Comparison of ENCODE assay signal across 12 cellular contexts in genomic region chr18:13288509-13289138, GRCh38.
DNase-seq lines count a peak whose midpoint lies in the region; ATAC-seq lines count a peak whose summit lies in the region.
"Had no signal": no experiment of that assay in that cellular context is flagged by ENCODE, and none has a peak within 500 bp of the region (broad histone marks: within the 10 kb centered on the region; RNA-seq: fewer than 3 reads in every experiment).

No MANE protein-coding gene starts in this region.

- ATAC-seq in HG02885 (IDR thresholded peaks at IDR 0.05; ENCODE audit: poor library complexity, unreplicated experiment), result peak; percentile 70
- peak; percentile 82 for ATAC-seq in stimulated activated effector memory CD8-positive, alpha-beta T cell treated with anti-CD3 and anti-CD28 coated beads, Interleukin-12 subunit alpha, Interleukin-12 subunit beta, amount 100 ng/mL, for 72 hours
- ATAC-seq: Panc1 had no signal

- H3K27me3 Mint-ChIP-seq in activated T-helper 1 cell treated with anti-CD3 and anti-CD28 coated beads, Interleukin-12 subunit alpha, Interleukin-12 subunit beta, Interleukin-2, Interleukin-4 antibody, amounts not matched to agents 30 ng/mL and 10 ng/mL and 1 ng/mL, durations not matched to agents 14 hours and 24 hours and 36 hours (ENCODE audit: insufficient read depth), result peaks cover 3% of the 10 kb centered on the region

- no peak overlapping the region for H3K4me3 Mint-ChIP-seq in activated T-helper 1 cell treated with anti-CD3 and anti-CD28 coated beads, Interleukin-12 subunit alpha, Interleukin-12 subunit beta, Interleukin-2, Interleukin-4 antibody, amounts not matched to agents 30 ng/mL and 10 ng/mL and 1 ng/mL, durations not matched to agents 14 hours and 24 hours and 36 hours
- peak overlapping the region; percentile 38 for H3K4me3 Mint-ChIP-seq in stimulated activated effector memory CD8-positive, alpha-beta T cell treated with anti-CD3 and anti-CD28 coated beads, Interleukin-12 subunit alpha, Interleukin-12 subunit beta, amount 100 ng/mL, for 72 hours

- peak; percentile 37 to 56 for DNase-seq in activated CD4-positive, alpha-beta T cell treated with anti-CD3 and anti-CD28 coated beads, Interleukin-2, amount 50 U/mL, for 48 hours
- no peak for DNase-seq in activated CD4-positive, alpha-beta T cell treated with anti-CD3 and anti-CD28 coated beads, Interleukin-2, amount 50 U/mL, for 4 hours
- no peak for DNase-seq in activated T-helper 1 cell treated with anti-CD3 and anti-CD28 coated beads, Interleukin-12 subunit alpha, Interleukin-12 subunit beta, Interleukin-2, Interleukin-4 antibody, amounts not matched to agents 30 ng/mL and 10 ng/mL and 1 ng/mL, durations not matched to agents 14 hours and 24 hours and 36 hours (ENCODE audit: low spot score)
- peak in 1 of 2 donors; percentile 63 for DNase-seq in stimulated activated effector memory CD8-positive, alpha-beta T cell treated with anti-CD3 and anti-CD28 coated beads, Interleukin-12 subunit alpha, Interleukin-12 subunit beta, amount 100 ng/mL, for 72 hours (ENCODE audit: low spot score in 2 of 2)
- DNase-seq in 8988T, result no peak
- DNase-seq in occipital lobe (lab: John Stamatoyannopoulos, UW), result no peak
- DNase-seq in NCI-H2171 (lab: John Stamatoyannopoulos, UW), result no peak
- DNase-seq: activated effector memory CD4-positive, alpha-beta T cell treated with Interleukin-2 at 50 U/mL for 16 hours; midbrain; NCI-H2081 had no signal

- H3K36me3 Mint-ChIP-seq in activated T-helper 1 cell treated with anti-CD3 and anti-CD28 coated beads, Interleukin-12 subunit alpha, Interleukin-12 subunit beta, Interleukin-2, Interleukin-4 antibody, amounts not matched to agents 30 ng/mL and 10 ng/mL and 1 ng/mL, durations not matched to agents 14 hours and 24 hours and 36 hours (ENCODE audit: low read depth), result peaks cover 3% of the 10 kb centered on the region
- H3K36me3 Mint-ChIP-seq in stimulated activated effector memory CD8-positive, alpha-beta T cell treated with anti-CD3 and anti-CD28 coated beads, Interleukin-12 subunit alpha, Interleukin-12 subunit beta, amount 100 ng/mL, for 72 hours, result peaks cover 11% of the 10 kb centered on the region

- intact Hi-C loops in activated T-helper 1 cell treated with anti-CD3 and anti-CD28 coated beads, Interleukin-12 subunit alpha, Interleukin-12 subunit beta, Interleukin-2, Interleukin-4 antibody, amounts not matched to agents 30 ng/mL and 10 ng/mL and 1 ng/mL, durations not matched to agents 14 hours and 24 hours and 36 hours (cut with micrococcal nuclease), result no loop called here

- H3K9me3 Mint-ChIP-seq in activated T-helper 1 cell treated with anti-CD3 and anti-CD28 coated beads, Interleukin-12 subunit alpha, Interleukin-12 subunit beta, Interleukin-2, Interleukin-4 antibody, amounts not matched to agents 30 ng/mL and 10 ng/mL and 1 ng/mL, durations not matched to agents 14 hours and 24 hours and 36 hours, result no peaks in the 10 kb centered on the region
- no peaks in the 10 kb centered on the region for H3K9me3 Mint-ChIP-seq in stimulated activated effector memory CD8-positive, alpha-beta T cell treated with anti-CD3 and anti-CD28 coated beads, Interleukin-12 subunit alpha, Interleukin-12 subunit beta, amount 100 ng/mL, for 72 hours

- H3K27ac Mint-ChIP-seq in activated T-helper 1 cell treated with anti-CD3 and anti-CD28 coated beads, Interleukin-12 subunit alpha, Interleukin-12 subunit beta, Interleukin-2, Interleukin-4 antibody, amounts not matched to agents 30 ng/mL and 10 ng/mL and 1 ng/mL, durations not matched to agents 14 hours and 24 hours and 36 hours, result peak overlapping the region; percentile 56
- peak overlapping the region; percentile 84 for H3K27ac Mint-ChIP-seq in stimulated activated effector memory CD8-positive, alpha-beta T cell treated with anti-CD3 and anti-CD28 coated beads, Interleukin-12 subunit alpha, Interleukin-12 subunit beta, amount 100 ng/mL, for 72 hours

- peaks cover 72% of the 10 kb centered on the region for H3K4me1 Mint-ChIP-seq in activated T-helper 1 cell treated with anti-CD3 and anti-CD28 coated beads, Interleukin-12 subunit alpha, Interleukin-12 subunit beta, Interleukin-2, Interleukin-4 antibody, amounts not matched to agents 30 ng/mL and 10 ng/mL and 1 ng/mL, durations not matched to agents 14 hours and 24 hours and 36 hours (ENCODE audit: low read depth)
- peaks cover 70% of the 10 kb centered on the region for H3K4me1 Mint-ChIP-seq in stimulated activated effector memory CD8-positive, alpha-beta T cell treated with anti-CD3 and anti-CD28 coated beads, Interleukin-12 subunit alpha, Interleukin-12 subunit beta, amount 100 ng/mL, for 72 hours

Comparison
In these comparisons a context has a peak if more than half of its experiments do, and no peak if none do; other contexts are left out.
1. DNase-seq: peak in activated CD4-positive, alpha-beta T cell treated with anti-CD3 and anti-CD28 coated beads, Interleukin-2, amount 50 U/mL, for 48 hours (2 of 2); none in activated CD4-positive, alpha-beta T cell treated with anti-CD3 and anti-CD28 coated beads, Interleukin-2, amount 50 U/mL, for 4 hours (0 of 2), activated T-helper 1 cell treated with anti-CD3 and anti-CD28 coated beads, Interleukin-12 subunit alpha, Interleukin-12 subunit beta, Interleukin-2, Interleukin-4 antibody, amounts not matched to agents 30 ng/mL and 10 ng/mL and 1 ng/mL, durations not matched to agents 14 hours and 24 hours and 36 hours (single experiment), 8988T (single experiment), occipital lobe (single experiment) and NCI-H2171 (single experiment).